15 cellular contexts compared by ENCODE assay signal in the genomic region with DNA sequence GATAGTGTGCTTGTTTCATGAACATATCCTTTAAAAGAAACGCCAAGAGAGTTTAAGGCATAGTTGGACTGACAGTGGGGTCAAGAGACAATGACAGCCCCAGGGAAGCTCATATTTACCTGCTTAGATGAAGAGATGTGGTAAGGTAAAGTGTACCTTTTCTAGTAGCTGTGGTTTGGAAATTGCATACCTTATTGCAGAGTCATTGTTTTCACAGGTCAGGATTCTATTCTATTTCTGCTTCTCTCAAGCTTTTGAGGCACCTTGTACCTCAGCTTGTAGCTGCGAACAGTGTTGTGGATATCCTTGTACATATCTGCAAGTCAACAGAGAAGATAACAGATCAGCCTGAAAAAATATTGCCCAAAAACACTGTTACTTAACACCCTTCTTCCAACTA.
"Had no signal": no experiment of that assay in that cellular context is flagged by ENCODE, and none has a peak within 500 bp of the region (broad histone marks: within the 10 kb centered on the region; RNA-seq: fewer than 3 reads in every experiment).

No MANE protein-coding gene starts in this region.

- H3K27ac ChIP-seq: body of pancreas, pancreas, skin epidermis, testis, vagina had no signal

- H3K4me1 ChIP-seq: body of pancreas, pancreas, testis, vagina had no signal

- H3K27me3 ChIP-seq: body of pancreas, pancreas, testis, vagina had no signal

- H3K36me3 ChIP-seq: pancreas, vagina had no signal

- DNase-seq: activated CD4-positive, alpha-beta T cell treated with anti-CD3 and anti-CD28 coated beads, Interleukin-2, amount 50 U/mL, for 1 hour; activated T-cell treated with anti-CD3 and anti-CD28 coated beads for 4 hours; amniotic stem cell; body of pancreas; effector memory CD4-positive, alpha-beta T cell; hippocampal formation; left cardiac atrium; naive B cell; pancreas; stimulated activated CD4-positive, alpha-beta T cell treated with anti-CD3 and anti-CD28 coated beads, Interleukin-4, amount 100 ng/mL, for 4 hours; stimulated activated naive CD8-positive, alpha-beta T cell treated with anti-CD3 and anti-CD28 coated beads, Interleukin-15, amount 100 ng/mL, for 72 hours; testis had no signal

- H3K4me3 ChIP-seq: body of pancreas, lung, pancreas, skin epidermis, testis, vagina had no signal

- H3K9me3 ChIP-seq: body of pancreas, pancreas, testis, vagina had no signal
